In the genomic region with DNA sequence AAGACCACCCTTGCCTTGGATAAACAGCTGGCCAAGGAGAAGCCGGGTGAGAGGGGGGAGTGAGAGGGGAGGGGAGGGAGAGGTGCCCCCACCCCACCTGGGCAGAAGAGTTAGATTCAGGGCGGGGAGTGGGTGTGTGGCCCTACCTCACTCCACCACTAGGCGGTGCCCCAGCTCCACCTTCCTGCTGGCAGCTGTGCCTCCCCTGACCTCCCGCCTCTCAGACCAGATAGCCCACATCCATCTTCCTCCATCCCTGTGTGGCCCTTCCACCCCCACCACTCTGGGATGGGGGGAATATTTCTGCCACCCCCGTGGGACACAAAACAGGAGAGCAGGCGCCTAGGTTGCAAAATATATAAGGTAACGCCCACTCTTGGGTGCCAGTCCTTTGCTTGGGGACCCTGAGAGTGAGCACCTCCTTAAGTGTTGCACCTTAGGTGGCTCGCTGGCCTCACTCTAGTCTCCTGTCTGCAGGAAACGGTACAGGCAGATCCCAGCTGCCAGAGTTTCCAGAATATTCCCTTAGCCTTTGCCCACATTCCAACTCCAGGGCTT, we compare ENCODE assay signal across 1 cellular context.
A peak's percentile ranks its signal among the peaks of the same experiment; 100 is the strongest.
TF ChIP-seq lines count a peak whose summit lies in the region.

No MANE protein-coding gene starts in this region.

TF ChIP-seq in HEK293, 187 proteins besides CTCF, POLR2A, EP300 and RAD21 (continued from another document):
- TF ChIP-seq, protein P1, sequence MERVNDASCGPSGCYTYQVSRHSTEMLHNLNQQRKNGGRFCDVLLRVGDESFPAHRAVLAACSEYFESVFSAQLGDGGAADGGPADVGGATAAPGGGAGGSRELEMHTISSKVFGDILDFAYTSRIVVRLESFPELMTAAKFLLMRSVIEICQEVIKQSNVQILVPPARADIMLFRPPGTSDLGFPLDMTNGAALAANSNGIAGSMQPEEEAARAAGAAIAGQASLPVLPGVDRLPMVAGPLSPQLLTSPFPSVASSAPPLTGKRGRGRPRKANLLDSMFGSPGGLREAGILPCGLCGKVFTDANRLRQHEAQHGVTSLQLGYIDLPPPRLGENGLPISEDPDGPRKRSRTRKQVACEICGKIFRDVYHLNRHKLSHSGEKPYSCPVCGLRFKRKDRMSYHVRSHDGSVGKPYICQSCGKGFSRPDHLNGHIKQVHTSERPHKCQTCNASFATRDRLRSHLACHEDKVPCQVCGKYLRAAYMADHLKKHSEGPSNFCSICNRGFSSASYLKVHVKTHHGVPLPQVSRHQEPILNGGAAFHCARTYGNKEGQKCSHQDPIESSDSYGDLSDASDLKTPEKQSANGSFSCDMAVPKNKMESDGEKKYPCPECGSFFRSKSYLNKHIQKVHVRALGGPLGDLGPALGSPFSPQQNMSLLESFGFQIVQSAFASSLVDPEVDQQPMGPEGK (tag by site-specific recombination; IDR thresholded peaks at IDR 0.05), result peak; percentile 84
- TF ChIP-seq KLF9 (tag by site-specific recombination; IDR thresholded peaks at IDR 0.05; ENCODE audit: low read depth) (peak; percentile 46; the same call in 1 of the 2 replicates), ZNF658 (tag by site-specific recombination; IDR thresholded peaks at IDR 0.05) (no peak), KLF17 (tag by site-specific recombination; IDR thresholded peaks at IDR 0.05) (0 out of 2 replicates have a peak, but pooled peaks have one; percentile 55), ZNF654 (tag by site-specific recombination; IDR thresholded peaks at IDR 0.05; ENCODE audit: low read depth) (peak; percentile 58), ZNF19 (tag by site-specific recombination; IDR thresholded peaks at IDR 0.05; ENCODE audit: low read depth) (no peak), GLIS1 (tag by site-specific recombination; IDR thresholded peaks at IDR 0.05) (peak; percentile 53), ZNF626 (tag by site-specific recombination; IDR thresholded peaks at IDR 0.05) (no peak), GFI1B (tag by site-specific recombination; IDR thresholded peaks at IDR 0.05) (no peak), ZNF660 (tag by site-specific recombination; IDR thresholded peaks at IDR 0.05) (0 out of 2 replicates have a peak, but pooled peaks have one; percentile 20), SP7 (tag by site-specific recombination; IDR thresholded peaks at IDR 0.05) (0 out of 2 replicates have a peak, but pooled peaks have one; percentile 17), SP2 (tag by site-specific recombination; IDR thresholded peaks at IDR 0.05) (0 out of 2 replicates have a peak, but pooled peaks have one; percentile 3), ZFHX2 (tag by site-specific recombination; conservative IDR thresholded peaks at IDR 0.05) (peak; percentile 86)
TF ChIP-seq in HEK293: peak in this region for 13.
